ENCODE assay signal across 8 cellular contexts in genomic region chr12:123269395-123269892, GRCh38. TPM values are rescaled to one million over a fixed set of nuclear protein-coding genes. Genes with fewer than 3 reads are reported as not detected.
DNase-seq lines count a peak whose midpoint lies in the region; ATAC-seq and TF ChIP-seq lines count a peak whose summit lies in the region.

No MANE protein-coding gene starts in this region.

- DNase-seq in CD4-positive, CD25-positive, alpha-beta regulatory T cell = peak in 2 of 3 donors; percentile 22 to 39
- DNase-seq in activated CD4-positive, alpha-beta T cell treated with anti-CD3 and anti-CD28 coated beads for 48 hours = peak; percentile 67
- DNase-seq in effector memory CD4-positive, alpha-beta T cell = peak in 1 of 3 donors; percentile 21
- DNase-seq in stimulated activated CD4-positive, alpha-beta T cell treated with anti-CD3 and anti-CD28 coated beads, Interleukin-4, amount 100 ng/mL, for 24 hours = peak; percentile 34
- DNase-seq in NCI-H2171 (lab: John Stamatoyannopoulos, UW) (no peak), SKM-1 (lab: John Stamatoyannopoulos, UW; ENCODE audit: unreplicated experiment) (no peak)

- H3K9ac ChIP-seq in HUES48 (ENCODE audit: low read depth, low read length) (peak overlapping the region; percentile 86), liver (ENCODE audit: low read depth in 1 of 2, low read length in 2 of 2) (peak overlapping the region in 1 of 2 donors; percentile 45)

- peak overlapping the region; percentile 78 to 91 (median 88) for H3K4me3 Mint-ChIP-seq in CD4-positive, CD25-positive, alpha-beta regulatory T cell

- no peaks in the 10 kb centered on the region for H3K9me3 Mint-ChIP-seq in CD4-positive, CD25-positive, alpha-beta regulatory T cell

- H3K4me1 ChIP-seq in CD4-positive, CD25-positive, alpha-beta regulatory T cell (ENCODE audit: control insufficient read depth, insufficient read depth, low read length, poor library complexity, severe bottlenecking) = peaks cover 22% of the 10 kb centered on the region
- H3K4me1 ChIP-seq in HUES48 (ENCODE audit: control insufficient read depth, insufficient read depth, low read length) (peaks cover 18% of the 10 kb centered on the region), liver (ENCODE audit: control insufficient read depth in 4 of 4, insufficient read depth in 4 of 4, low read length in 3 of 4) (peaks cover 7 to 26% (median 12%) of the 10 kb centered on the region in 4 donors)
- H3K4me1 ChIP-seq in effector memory CD4-positive, alpha-beta T cell (ENCODE audit: control insufficient read depth, insufficient read depth, low read length, poor library complexity, severe bottlenecking) = peaks cover 9% of the 10 kb centered on the region

- peak overlapping the region in 1 of 3 donors; percentile 46 for H3K27ac Mint-ChIP-seq in CD4-positive, CD25-positive, alpha-beta regulatory T cell

- no peak for TF ChIP-seq RAD21 in liver (IDR thresholded peaks at IDR 0.05)

- TF ChIP-seq CTCF in liver (IDR thresholded peaks at IDR 0.05; ENCODE audit: low read depth, low read length, missing input control) = no peak

- no peaks in the 10 kb centered on the region for H3K9me3 ChIP-seq in CD4-positive, CD25-positive, alpha-beta regulatory T cell (ENCODE audit: control insufficient read depth in 2 of 2, low read length in 2 of 2)
- H3K9me3 ChIP-seq in HUES48 (ENCODE audit: control insufficient read depth, insufficient read depth, low read length) (no peaks in the 10 kb centered on the region), liver (ENCODE audit: control insufficient read depth in 4 of 4, low read length in 3 of 4) (no peaks in the 10 kb centered on the region)
- no peaks in the 10 kb centered on the region for H3K9me3 ChIP-seq in effector memory CD4-positive, alpha-beta T cell (ENCODE audit: control insufficient read depth, low read length)

- H3K36me3 ChIP-seq in CD4-positive, CD25-positive, alpha-beta regulatory T cell (ENCODE audit: control insufficient read depth, insufficient read depth, low read length) = no peaks in the 10 kb centered on the region
- H3K36me3 ChIP-seq in HUES48 (ENCODE audit: control insufficient read depth, insufficient read depth, low read length) (peaks cover 34% of the 10 kb centered on the region), liver (ENCODE audit: control insufficient read depth in 4 of 4, insufficient read depth in 3 of 4, low read depth in 1 of 4, low read length in 3 of 4) (peaks cover 0 to 5% (median 0%) of the 10 kb centered on the region in 4 donors)
- H3K36me3 ChIP-seq in effector memory CD4-positive, alpha-beta T cell (ENCODE audit: control insufficient read depth, insufficient read depth, low read length) = no peaks in the 10 kb centered on the region

- no peaks in the 10 kb centered on the region for H3K36me3 Mint-ChIP-seq in CD4-positive, CD25-positive, alpha-beta regulatory T cell

- H3K27me3 Mint-ChIP-seq in CD4-positive, CD25-positive, alpha-beta regulatory T cell = peaks cover 11% of the 10 kb centered on the region

- no peak overlapping the region for H3K27ac ChIP-seq in CD4-positive, CD25-positive, alpha-beta regulatory T cell (ENCODE audit: insufficient read depth, low read length, poor library complexity, severe bottlenecking)
- H3K27ac ChIP-seq in HUES48 (ENCODE audit: low read depth, low read length) = peak overlapping the region; percentile 92
- peak overlapping the region; percentile 11 for H3K27ac ChIP-seq in effector memory CD4-positive, alpha-beta T cell (ENCODE audit: insufficient read depth, low read length, poor library complexity, severe bottlenecking)
- H3K27ac ChIP-seq in liver (ENCODE audit: low read depth in 1 of 2, low read length in 2 of 2) = peak overlapping the region; percentile 47 to 48

- no peak for ATAC-seq in CD4-positive, CD25-positive, alpha-beta regulatory T cell (ENCODE audit: low read depth in 2 of 2)

- no peaks in the 10 kb centered on the region for H3K27me3 ChIP-seq in CD4-positive, CD25-positive, alpha-beta regulatory T cell (ENCODE audit: control insufficient read depth, insufficient read depth, low read length)
- H3K27me3 ChIP-seq in HUES48 (ENCODE audit: control insufficient read depth, insufficient read depth, low read length) (no peaks in the 10 kb centered on the region), liver (ENCODE audit: control insufficient read depth in 4 of 4, insufficient read depth in 4 of 4, low read length in 3 of 4) (no peaks in the 10 kb centered on the region)
- H3K27me3 ChIP-seq in effector memory CD4-positive, alpha-beta T cell (replicated peaks; ENCODE audit: control insufficient read depth, insufficient read depth, low read length, poor library complexity, severe bottlenecking) = no peaks in the 10 kb centered on the region

- peaks cover 0 to 24% (median 6%) of the 10 kb centered on the region in 4 donors for H3K4me1 Mint-ChIP-seq in CD4-positive, CD25-positive, alpha-beta regulatory T cell

- H3K4me3 ChIP-seq in CD4-positive, CD25-positive, alpha-beta regulatory T cell (ENCODE audit: low read depth, low read length) = no peak overlapping the region
- peak overlapping the region; percentile 72 for H3K4me3 ChIP-seq in HUES48 (ENCODE audit: low read depth, low read length)
- peak overlapping the region; percentile 62 for H3K4me3 ChIP-seq in effector memory CD4-positive, alpha-beta T cell (ENCODE audit: insufficient read depth, low read depth, low read length, poor library complexity, severe bottlenecking)
- peak overlapping the region in 1 of 3 donors; percentile 96 for H3K4me3 ChIP-seq in liver (ENCODE audit: low read depth in 1 of 3, low read length in 3 of 3)

- 62% methylated on average over 32 of the region's 32 CpGs for WGBS in liver

TF ChIP-seq in liver, 16 proteins besides CTCF, POLR2A, EP300 and RAD21 (continues in another document):
- no peak for TF ChIP-seq FOXA1 (IDR thresholded peaks at IDR 0.05)
- no peak for TF ChIP-seq SP1 (IDR thresholded peaks at IDR 0.05)
- TF ChIP-seq JUND (IDR thresholded peaks at IDR 0.05) = no peak
- TF ChIP-seq MAX (IDR thresholded peaks at IDR 0.05) = no peak
- no peak for TF ChIP-seq TAF1 (conservative IDR thresholded peaks at IDR 0.05)
- TF ChIP-seq ZBTB33 (IDR thresholded peaks at IDR 0.05) = no peak
- no peak for TF ChIP-seq GABPA (IDR thresholded peaks at IDR 0.05 in 1 of 2, conservative IDR thresholded peaks at IDR 0.05 in 1 of 2)
- no peak for TF ChIP-seq EGR1 (IDR thresholded peaks at IDR 0.05; ENCODE audit: low read depth in 2 of 2)
- no peak for TF ChIP-seq ATF3 (IDR thresholded peaks at IDR 0.05)
- no peak for TF ChIP-seq HNF4A (conservative IDR thresholded peaks at IDR 0.05)
- TF ChIP-seq HNF4G (IDR thresholded peaks at IDR 0.05) = no peak
- TF ChIP-seq NR2F2 (IDR thresholded peaks at IDR 0.05) = no peak
- TF ChIP-seq RXRA (IDR thresholded peaks at IDR 0.05) = no peak
- no peak for TF ChIP-seq FOXA2 (IDR thresholded peaks at IDR 0.05)

RNA-seq across cellular contexts. Expression of gene CDK2AP1, which starts 2.2 kb away (rescaled TPM):
- total RNA-seq in CD4-positive, CD25-positive, alpha-beta regulatory T cell = 9.2 TPM
- polyA plus RNA-seq in CD4-positive, CD25-positive, alpha-beta regulatory T cell = 1 to 10 TPM; 1.0 to 6.5 (median 3.2) TPM
- total RNA-seq in liver = 10 to 100 TPM; 16.1 to 26.2 TPM
- 10 to 100 TPM; 19.0 to 32.2 TPM for polyA plus RNA-seq in liver

RNA-seq across cellular contexts. Expression of gene MTRFR, which starts 36.2 kb away (rescaled TPM):
- 31.0 TPM for total RNA-seq in CD4-positive, CD25-positive, alpha-beta regulatory T cell
- polyA plus RNA-seq in CD4-positive, CD25-positive, alpha-beta regulatory T cell = 10 to 100 TPM; 32.8 to 46.4 (median 44.2) TPM
- 10 to 100 TPM in 1 of 2 donors, 1 to 10 TPM in 1; 9.5 to 15.2 TPM for total RNA-seq in liver
- 10 to 100 TPM in 1 of 2 donors, 1 to 10 TPM in 1; 5.7 to 12.6 TPM for polyA plus RNA-seq in liver

RNA-seq across cellular contexts. Expression of gene MPHOSPH9, which starts 36.5 kb away (rescaled TPM):
- total RNA-seq in CD4-positive, CD25-positive, alpha-beta regulatory T cell = 83.5 TPM
- 10 to 100 TPM; 30.9 to 50.6 (median 41.0) TPM for polyA plus RNA-seq in CD4-positive, CD25-positive, alpha-beta regulatory T cell
- 10 to 100 TPM; 49.8 to 51.0 TPM for total RNA-seq in liver
- 10 to 100 TPM in 1 of 2 donors, 1 to 10 TPM in 1; 4.9 to 15.6 TPM for polyA plus RNA-seq in liver

Comparison
In these comparisons a context has a peak if more than half of its experiments do, and no peak if none do; other contexts are left out.
1. DNase-seq: peak in CD4-positive, CD25-positive, alpha-beta regulatory T cell (2 of 3), activated CD4-positive, alpha-beta T cell treated with anti-CD3 and anti-CD28 coated beads for 48 hours (single experiment) and stimulated activated CD4-positive, alpha-beta T cell treated with anti-CD3 and anti-CD28 coated beads, Interleukin-4, amount 100 ng/mL, for 24 hours (single experiment); none in NCI-H2171 (single experiment) and SKM-1 (single experiment).